ENCODE assay signal across 35 cellular contexts in the genomic region with DNA sequence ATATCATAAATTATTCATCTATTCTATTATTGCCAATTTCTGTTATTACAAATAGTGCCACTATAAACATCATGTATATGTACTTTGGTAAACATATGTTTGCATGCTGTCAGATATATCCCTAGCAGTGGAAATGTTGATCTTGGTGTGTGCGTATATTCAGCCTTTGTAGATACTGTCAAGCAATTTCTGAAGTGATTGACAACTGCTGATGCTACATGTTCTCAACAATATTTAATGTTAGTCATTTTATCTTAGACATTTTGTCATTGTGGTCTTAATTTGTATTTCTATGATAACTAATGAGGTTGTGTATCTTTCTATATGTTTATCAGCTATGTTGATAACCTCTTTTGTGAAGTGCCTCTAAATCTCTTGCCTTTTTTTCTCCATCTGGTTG.
"Had no signal": no experiment of that assay in that cellular context is flagged by ENCODE, and none has a peak within 500 bp of the region (broad histone marks: within the 10 kb centered on the region; RNA-seq: fewer than 3 reads in every experiment).

No MANE protein-coding gene starts in this region.

- DNase-seq: Karpas-422, Kasumi-1, MG63, MM.1S, MV-4-11, NCI-H1048, NCI-H1092, NCI-H1092 treated with DMSO at 0.1 percent for 48 hours, NCI-H1105, NCI-H1105 treated with DMSO at 0.1 percent for 48 hours, NCI-H1417, NCI-H1417 treated with DMSO at 0.1 percent for 48 hours, NCI-H1436, NCI-H1436 treated with DMSO at 0.1 percent for 48 hours, NCI-H146, NCI-H1694, NCI-H1694 treated with DMSO at 0.1 percent for 48 hours, NCI-H187, NCI-H187 treated with DMSO at 0.1 percent for 48 hours, NCI-H1930, NCI-H2029, NCI-H2029 treated with DMSO at 0.1 percent for 48 hours, NCI-H2081, NCI-H2081 treated with DMSO at 0.1 percent for 48 hours, NCI-H2107, NCI-H2171, NCI-H2171 treated with DMSO at 0.1 percent for 48 hours, NCI-H2227 treated with DMSO at 0.1 percent for 48 hours, NCI-H226, NCI-H345, NCI-H446, NCI-H446 treated with DMSO at 0.1 percent for 48 hours, NCI-H510A, NCI-H510A treated with DMSO at 0.1 percent for 48 hours had no signal

- H3K27ac ChIP-seq: KMS-11 had no signal

- H3K9me3 ChIP-seq: MG63 had no signal

- H3K9ac ChIP-seq: KMS-11 had no signal

- H3K4me2 ChIP-seq: KMS-11 had no signal

- H3K27me3 ChIP-seq: MG63 had no signal

- H3K4me3 ChIP-seq: MG63 had no signal

- H3K36me3 ChIP-seq: MG63 had no signal
